ENCODE assay signal across 8 cellular contexts in genomic region chr16:88456356-88457292, GRCh38. TPM values are rescaled to one million over a fixed set of nuclear protein-coding genes. Genes with fewer than 3 reads are reported as not detected.
A peak's percentile ranks its signal among the peaks of the same experiment; 100 is the strongest.
DNase-seq lines count a peak whose midpoint lies in the region; ATAC-seq and TF ChIP-seq lines count a peak whose summit lies in the region.

No MANE protein-coding gene starts in this region.

- WGBS in ectodermal cell, 2 experiments: 89 to 91% methylated on average over 14 of the region's 14 CpGs

- in situ Hi-C loops in HAP-1 (cut with MboI; ENCODE audit: low sequenced_read_pairs): loop anchor here (10.0 kb wide), 1 partner anchor 108 kb away; no protein-coding TSS in a partner anchor

- no peak for ATAC-seq in HG02642 (IDR thresholded peaks at IDR 0.05; ENCODE audit: poor library complexity, unreplicated experiment)
- no peak for ATAC-seq in GM19467 (IDR thresholded peaks at IDR 0.05; ENCODE audit: unreplicated experiment)

- H3K4me3 ChIP-seq in HAP-1: peak overlapping the region; percentile 42; the same call in 1 of the 2 replicates
- peak overlapping the region; percentile 36 for H3K4me3 ChIP-seq in ectodermal cell (ENCODE audit: insufficient read depth, low read depth, low read length)
- H3K4me3 ChIP-seq in retinal pigment epithelial cell (ENCODE audit: low read length): peak overlapping the region; percentile 77

- TF ChIP-seq CTCF in retinal pigment epithelial cell (conservative IDR thresholded peaks at IDR 0.05; ENCODE audit: low read depth, low read length): no peak

- DNase-seq in HAP-1 (ENCODE audit: low spot score in 2 of 2) (no peak), retinal pigment epithelial cell (ENCODE audit: low read depth) (no peak), NCI-H82 treated with DMSO at 0.1 percent for 48 hours (lab: John Stamatoyannopoulos, UW; ENCODE audit: unreplicated experiment) (no peak), cardiac septum (ENCODE audit: low spot score) (no peak)
- DNase-seq in activated CD4-positive, CD25-positive, alpha-beta regulatory T cell (lab: John Stamatoyannopoulos, UW): peak; percentile 31 to 58 (median 44)

- intact Hi-C loops in cardiac septum (cut with DNase I): no loop called here

- H3K27ac ChIP-seq in ectodermal cell (ENCODE audit: insufficient read depth, low read depth, low read length, poor library complexity, severe bottlenecking): no peak overlapping the region

- H3K4me1 ChIP-seq in HAP-1 (peaks cover 13% of the 10 kb centered on the region), ectodermal cell (ENCODE audit: control insufficient read depth, insufficient read depth, low read length) (peaks cover 21% of the 10 kb centered on the region)

- H3K9me3 ChIP-seq in HAP-1 (no peaks in the 10 kb centered on the region), ectodermal cell (ENCODE audit: control insufficient read depth, low read length) (no peaks in the 10 kb centered on the region)

- H3K36me3 ChIP-seq in HAP-1 (replicated peaks) (no peaks in the 10 kb centered on the region), ectodermal cell (ENCODE audit: control insufficient read depth, insufficient read depth, low read length) (no peaks in the 10 kb centered on the region)

- H3K27me3 ChIP-seq in HAP-1 (ENCODE audit: low read depth) (peaks cover 3% of the 10 kb centered on the region; the same call in 1 of the 2 replicates), ectodermal cell (ENCODE audit: control insufficient read depth, insufficient read depth, low read length, poor library complexity, severe bottlenecking) (peaks cover 56% of the 10 kb centered on the region)

RNA-seq across cellular contexts. Expression of gene ZFPM1, which starts 3.5 kb away (rescaled TPM):
- polyA plus RNA-seq in ectodermal cell (2013, experiment 1 of 4): 1.9 TPM
- 2.3 TPM for polyA plus RNA-seq in ectodermal cell (2013, experiment 2 of 4)
- polyA plus RNA-seq in ectodermal cell (2013, experiment 3 of 4): 3.7 TPM
- polyA plus RNA-seq in ectodermal cell (2013, experiment 4 of 4): 3.9 TPM
- total RNA-seq in cardiac septum: 9.6 TPM

Comparison
In these comparisons a context has a peak if more than half of its experiments do, and no peak if none do; other contexts are left out.
1. DNase-seq: peak in activated CD4-positive, CD25-positive, alpha-beta regulatory T cell (4 of 4); none in HAP-1 (0 of 2), retinal pigment epithelial cell (single experiment), NCI-H82 treated with DMSO at 0.1 percent for 48 hours (single experiment) and cardiac septum (single experiment).
2. Peak in every context shown above with its lines, with median percentiles within 50 percentile points of each other: H3K4me3 ChIP-seq.